In genomic region chr5:25568989-25569625, GRCh38 we compare ENCODE assay signal across 18 cellular contexts.
DNase-seq lines count a peak whose midpoint lies in the region; ATAC-seq, FAIRE-seq and TF ChIP-seq lines count a peak whose summit lies in the region.
"Had no signal": no experiment of that assay in that cellular context is flagged by ENCODE, and none has a peak within 500 bp of the region (broad histone marks: within the 10 kb centered on the region; RNA-seq: fewer than 3 reads in every experiment).

No MANE protein-coding gene starts in this region.

- no peaks in the 10 kb centered on the region for H3K27me3 ChIP-seq in CD4-positive, alpha-beta memory T cell (ENCODE audit: insufficient read depth, low read length)
- no peaks in the 10 kb centered on the region for H3K27me3 ChIP-seq in OCI-LY1 (ENCODE audit: insufficient read depth, low read length)
- H3K27me3 ChIP-seq in GM12878 (replicated peaks in 1 of 2; ENCODE audit: control insufficient read depth in 2 of 2, insufficient read depth in 2 of 2, low read length in 1 of 2), result no peaks in the 10 kb centered on the region
- no peaks in the 10 kb centered on the region for H3K27me3 ChIP-seq in foreskin keratinocyte
- H3K27me3 ChIP-seq: BLaER1 treated with 17β-estradiol and CSF1 and Interleukin-3, amounts not matched to agents 10 nM and 100 nM; dorsolateral prefrontal cortex; neutrophil; SJSA1 had no signal

- ATAC-seq in GM12878 (no peak), HG03457 (IDR thresholded peaks at IDR 0.05; ENCODE audit: unreplicated experiment) (no peak), foreskin keratinocyte (no peak)

- H3K79me2 ChIP-seq in OCI-LY1 (ENCODE audit: insufficient read depth, low read length) (no peaks in the 10 kb centered on the region), GM12878 (ENCODE audit: control insufficient read depth, insufficient read depth, low read length) (no peaks in the 10 kb centered on the region)

- CTCF ChIA-PET in CD4-positive, alpha-beta memory T cell (lab: Charles Lee; ENCODE audit: partially characterized antibody), result interaction anchor here (0.9 kb wide), 1 partner anchor 11 kb away, joined by 3 read pairs; no protein-coding TSS in a partner anchor
- CTCF ChIA-PET in GM12878 (lab: Yijun Ruan, JAX), result interaction anchor here (1.0 to 1.9 kb wide), 2 partner anchors 9 to 24 kb away, joined by 4 read pairs; no protein-coding TSS in a partner anchor

- no peak for FAIRE-seq in GM12878 (lab: Jason Lieb, UNC)

- TF ChIP-seq CTCF in OCI-LY1 (IDR thresholded peaks at IDR 0.05; ENCODE audit: low read length), result no peak
- no peak for TF ChIP-seq CTCF in GM12878 (IDR thresholded peaks at IDR 0.05 in 2 of 3, conservative IDR thresholded peaks at IDR 0.05 in 1 of 3; ENCODE audit: control insufficient read depth in 2 of 3, extremely low read depth in 1 of 3, insufficient read depth in 1 of 3, low read depth in 3 of 3, low read length in 3 of 3)
- no peak for TF ChIP-seq CTCF in foreskin keratinocyte (conservative IDR thresholded peaks at IDR 0.05)

- H3K9ac ChIP-seq in ES-I3 (ENCODE audit: low read depth, low read length) (peak overlapping the region; percentile 21; the same call in 1 of the 2 replicates), OCI-LY1 (ENCODE audit: low read length) (no peak overlapping the region), GM12878 (ENCODE audit: control insufficient read depth, insufficient read depth, low read length) (no peak overlapping the region)
- H3K9ac ChIP-seq: BLaER1 treated with 17β-estradiol and CSF1 and Interleukin-3, amounts not matched to agents 10 nM and 100 nM; KMS-11 had no signal

- in situ Hi-C loops in GM12878 (cut with MboI), result no loop called here

- peak; percentile 14 to 24 (median 17) for DNase-seq in CD4-positive, alpha-beta memory T cell
- no peak for DNase-seq in GM12878 (ENCODE audit: low read depth, low spot score)
- DNase-seq in foreskin keratinocyte, result no peak
- DNase-seq in putamen (ENCODE audit: low spot score), result no peak
- DNase-seq: aorta; dorsolateral prefrontal cortex; GDM1; NCI-H1694 treated with DMSO at 0.1 percent for 48 hours; stimulated activated naive CD4-positive, alpha-beta T cell; WERI-Rb-1 had no signal

- WGBS in GM12878 (ENCODE audit: insufficient coverage, insufficient replicate concordance, low lambda C conversion rate, missing lambda C conversion rate), result 78% methylated on average over 17 of the region's 17 CpGs

- peaks cover 0 to 16% (median 7%) of the 10 kb centered on the region in 8 donors for H3K9me3 Mint-ChIP-seq in CD4-positive, alpha-beta memory T cell

- H3K4me3 ChIP-seq in CD4-positive, alpha-beta memory T cell (ENCODE audit: low read length in 2 of 2), result no peak overlapping the region
- H3K4me3 ChIP-seq in OCI-LY1 (ENCODE audit: low read depth, low read length, poor library complexity, severe bottlenecking), result peak overlapping the region; percentile 4
- no peak overlapping the region for H3K4me3 ChIP-seq in GM12878
- H3K4me3 ChIP-seq: BLaER1 treated with 17β-estradiol and CSF1 and Interleukin-3, amounts not matched to agents 10 nM and 100 nM; dorsolateral prefrontal cortex; SJSA1 had no signal

- H3K4me1 ChIP-seq in CD4-positive, alpha-beta memory T cell (ENCODE audit: insufficient read depth, low read length), result no peaks in the 10 kb centered on the region
- H3K4me1 ChIP-seq in ES-I3 (ENCODE audit: insufficient read depth, low read length), result peaks cover 19% of the 10 kb centered on the region
- no peaks in the 10 kb centered on the region for H3K4me1 ChIP-seq in OCI-LY1 (ENCODE audit: insufficient read depth, low read length, severe bottlenecking)
- no peaks in the 10 kb centered on the region for H3K4me1 ChIP-seq in GM12878 (ENCODE audit: control insufficient read depth, insufficient read depth, low read length)
- no peaks in the 10 kb centered on the region for H3K4me1 ChIP-seq in foreskin keratinocyte
- H3K4me1 ChIP-seq: BLaER1 treated with 17β-estradiol and CSF1 and Interleukin-3, amounts not matched to agents 10 nM and 100 nM; SJSA1 had no signal

- SMC1A ChIA-PET in GM12878 (lab: Charles Lee; ENCODE audit: uncharacterized antibody, unreplicated experiment), result no interaction called here

- peak overlapping the region in 6 of 7 donors; percentile 38 to 86 (median 56) for H3K27ac Mint-ChIP-seq in CD4-positive, alpha-beta memory T cell
- H3K27ac Mint-ChIP-seq: memory B cell had no signal

- H4K20me1 ChIP-seq in OCI-LY1 (ENCODE audit: insufficient read depth, low read length) (no peaks in the 10 kb centered on the region), GM12878 (ENCODE audit: control insufficient read depth, insufficient read depth) (no peaks in the 10 kb centered on the region)
- H4K20me1 ChIP-seq: BLaER1 treated with 17β-estradiol and CSF1 and Interleukin-3, amounts not matched to agents 10 nM and 100 nM had no signal

- H3K36me3 ChIP-seq in CD4-positive, alpha-beta memory T cell (ENCODE audit: insufficient read depth, low read length), result no peaks in the 10 kb centered on the region
- H3K36me3 ChIP-seq in ES-I3 (ENCODE audit: insufficient read depth, low read length) (no peaks in the 10 kb centered on the region), OCI-LY1 (ENCODE audit: insufficient read depth, low read length) (no peaks in the 10 kb centered on the region), GM12878 (ENCODE audit: control insufficient read depth in 2 of 2, insufficient read depth in 2 of 2, low read length in 1 of 2) (no peaks in the 10 kb centered on the region)
- H3K36me3 ChIP-seq: BLaER1 treated with 17β-estradiol and CSF1 and Interleukin-3, amounts not matched to agents 10 nM and 100 nM; neutrophil; SJSA1; WERI-Rb-1 had no signal

- TF ChIP-seq RAD21 in GM12878 (IDR thresholded peaks at IDR 0.05; ENCODE audit: insufficient read depth, low read depth, low read length), result no peak

- intact Hi-C loops in CD4-positive, alpha-beta memory T cell (cut with micrococcal nuclease), result no loop called here
- intact Hi-C loops in GM12878 (cut with micrococcal nuclease; ENCODE audit: unreplicated experiment), result no loop called here

- POLR2A ChIA-PET in CD4-positive, alpha-beta memory T cell (lab: Charles Lee; ENCODE audit: partially characterized antibody), result no interaction called here
- POLR2A ChIA-PET in GM12878 (lab: Charles Lee), result no interaction called here

- no peak overlapping the region for H3K4me2 ChIP-seq in OCI-LY1 (ENCODE audit: low read length)
- H3K4me2 ChIP-seq in GM12878 (ENCODE audit: control insufficient read depth, insufficient read depth), result no peak overlapping the region
- H3K4me2 ChIP-seq: BLaER1 treated with 17β-estradiol and CSF1 and Interleukin-3, amounts not matched to agents 10 nM and 100 nM; KMS-11 had no signal

- peaks cover 2 to 9% (median 4%) of the 10 kb centered on the region in 4 donors for H3K4me1 Mint-ChIP-seq in CD4-positive, alpha-beta memory T cell
- H3K4me1 Mint-ChIP-seq: memory B cell had no signal

- H3K36me3 Mint-ChIP-seq in CD4-positive, alpha-beta memory T cell, result peaks cover 0 to 2% of the 10 kb centered on the region in 2 donors
- H3K36me3 Mint-ChIP-seq: memory B cell had no signal

- no peaks in the 10 kb centered on the region for H3K9me3 ChIP-seq in CD4-positive, alpha-beta memory T cell (ENCODE audit: control insufficient read depth in 1 of 2, low read length in 2 of 2)
- H3K9me3 ChIP-seq in ES-I3 (ENCODE audit: control insufficient read depth, insufficient read depth, low read length) (no peaks in the 10 kb centered on the region; the same call in 1 of the 2 replicates), OCI-LY1 (ENCODE audit: low read length) (no peaks in the 10 kb centered on the region), GM12878 (replicated peaks; ENCODE audit: control insufficient read depth, insufficient read depth, low read length) (no peaks in the 10 kb centered on the region; the same call in 1 of the 3 replicates)
- H3K9me3 ChIP-seq: neutrophil, SJSA1 had no signal

- TF ChIP-seq POLR2A in GM12878 (IDR thresholded peaks at IDR 0.05; ENCODE audit: low read depth, low read length), result no peak

- RAD21 ChIA-PET in GM12878 (lab: Charles Lee; ENCODE audit: unreplicated experiment), result no interaction called here

- BruUV-seq in GM12878 (replicated peaks; lab: Mats Ljungman, UMichigan), result no TSS peak

- TF ChIP-seq EP300 in GM12878 (IDR thresholded peaks at IDR 0.05; ENCODE audit: borderline replicate concordance in 1 of 2, control insufficient read depth in 1 of 2, low read depth in 2 of 2, low read length in 2 of 2), result no peak

- H3K27ac ChIP-seq in CD4-positive, alpha-beta memory T cell (ENCODE audit: low read depth, low read length), result no peak overlapping the region
- no peak overlapping the region for H3K27ac ChIP-seq in OCI-LY1 (ENCODE audit: low read depth, low read length, poor library complexity, severe bottlenecking)
- H3K27ac ChIP-seq in GM12878 (ENCODE audit: control insufficient read depth, insufficient read depth), result no peak overlapping the region
- no peak overlapping the region for H3K27ac ChIP-seq in foreskin keratinocyte
- H3K27ac ChIP-seq: BLaER1 treated with 17β-estradiol and CSF1 and Interleukin-3, amounts not matched to agents 10 nM and 100 nM; dorsolateral prefrontal cortex; KMS-11; neutrophil; SJSA1; WERI-Rb-1 had no signal

- H3K27me3 Mint-ChIP-seq in CD4-positive, alpha-beta memory T cell, result no peaks in the 10 kb centered on the region
- H3K27me3 Mint-ChIP-seq: memory B cell had no signal

- H3K9me2 ChIP-seq in OCI-LY1 (ENCODE audit: low read depth, low read length), result no peaks in the 10 kb centered on the region

- H2AFZ ChIP-seq in OCI-LY1 (ENCODE audit: low read length) (peak overlapping the region; percentile 37; the same call in 1 of the 2 replicates), GM12878 (ENCODE audit: control insufficient read depth, low read depth, low read length) (no peak overlapping the region)

- no peaks in the 10 kb centered on the region for H3F3A ChIP-seq in OCI-LY1 (ENCODE audit: insufficient read depth, low read length)

- peak overlapping the region; percentile 63 to 80 (median 70) for H3K4me3 Mint-ChIP-seq in CD4-positive, alpha-beta memory T cell
- H3K4me3 Mint-ChIP-seq: memory B cell had no signal

TF ChIP-seq in GM12878, 131 proteins besides CTCF, POLR2A, EP300 and RAD21 (continues in another document):
- TF ChIP-seq ASH2L (IDR thresholded peaks at IDR 0.05; ENCODE audit: borderline replicate concordance, low read depth), result no peak
- TF ChIP-seq ZBTB33 (IDR thresholded peaks at IDR 0.05), result peak; percentile 76; the same call in 1 of the 2 replicates

Comparison
In these comparisons a context has a peak if more than half of its experiments do, and no peak if none do; other contexts are left out.
1. DNase-seq: peak in CD4-positive, alpha-beta memory T cell (5 of 5); none in GM12878 (single experiment), foreskin keratinocyte (0 of 2) and putamen (single experiment).